9 cellular contexts compared by ENCODE assay signal in the genomic region with DNA sequence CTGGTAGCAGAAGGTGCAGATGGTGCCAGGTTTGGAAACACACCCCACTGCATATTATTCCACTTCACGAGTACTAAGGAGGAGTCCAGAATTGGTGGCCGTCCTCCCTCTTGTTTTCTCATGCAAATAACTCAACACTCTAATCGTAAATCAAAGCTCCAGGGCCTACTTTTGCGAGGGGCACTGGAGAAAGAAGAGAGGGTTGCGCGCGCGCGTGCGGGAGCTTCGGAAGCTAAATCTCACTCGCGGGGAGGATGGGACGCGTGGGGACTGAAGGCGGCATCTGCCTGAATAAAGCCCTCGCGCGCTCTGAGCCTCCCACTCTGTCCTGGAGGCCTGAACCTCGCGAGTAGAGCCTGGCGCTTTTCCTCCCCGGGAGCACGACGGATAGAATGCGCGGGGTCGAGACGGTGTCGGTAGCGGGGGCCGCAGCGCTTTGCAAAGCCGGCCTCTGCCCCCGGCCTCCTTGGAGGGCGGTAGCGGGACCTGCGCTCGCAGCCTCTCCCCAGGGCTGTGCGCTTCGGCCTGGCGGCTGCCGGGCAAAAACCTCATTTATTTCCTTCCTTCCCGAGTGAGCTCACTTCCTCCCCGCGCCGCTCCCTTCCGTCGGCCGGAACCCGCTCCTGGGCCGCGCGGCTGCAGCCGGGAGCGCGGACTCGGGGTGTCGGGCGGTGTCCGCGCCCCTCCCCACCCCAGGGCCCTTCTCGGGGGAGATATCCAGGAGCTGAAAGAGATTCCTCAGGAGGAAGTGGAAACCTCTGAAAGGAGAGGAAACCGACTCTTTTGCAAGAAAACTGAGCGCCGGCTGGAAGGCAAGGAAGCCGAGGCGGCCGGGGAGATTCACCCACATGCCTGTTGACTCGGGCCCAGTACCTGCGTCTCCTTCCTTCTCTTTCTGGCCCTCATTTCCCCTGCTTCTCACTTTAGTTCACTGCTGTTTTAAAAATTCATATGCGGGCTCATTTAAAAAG. TPM values are rescaled to one million over a fixed set of nuclear protein-coding genes. Genes with fewer than 3 reads are reported as not detected.
DNase-seq lines count a peak whose midpoint lies in the region; ATAC-seq, FAIRE-seq and TF ChIP-seq lines count a peak whose summit lies in the region.
"Had no signal": no experiment of that assay in that cellular context is flagged by ENCODE, and none has a peak within 500 bp of the region (broad histone marks: within the 10 kb centered on the region; RNA-seq: fewer than 3 reads in every experiment).

No MANE protein-coding gene starts in this region.

- intact Hi-C loops in naive thymus-derived CD4-positive, alpha-beta T cell (cut with micrococcal nuclease): loop anchor here in 1 of 2 donors (5.0 to 10.0 kb wide), 2 partner anchors 483 to 805 kb away; no protein-coding TSS in a partner anchor
- intact Hi-C loops in kidney (cut with DNase I): no loop called here

- peaks cover 4 to 24% of the 10 kb centered on the region in 2 donors for H3K4me1 ChIP-seq in naive thymus-derived CD4-positive, alpha-beta T cell (ENCODE audit: control insufficient read depth in 2 of 2, insufficient read depth in 2 of 2, low read length in 2 of 2)
- peaks cover 0 to 2% of the 10 kb centered on the region in 2 donors for H3K4me1 ChIP-seq in kidney (ENCODE audit: control insufficient read depth in 1 of 2, insufficient read depth in 1 of 2, low read depth in 1 of 2, low read length in 2 of 2)

- peaks cover 0 to 8% (median 0%) of the 10 kb centered on the region in 3 experiments for H3K9me3 ChIP-seq in naive thymus-derived CD4-positive, alpha-beta T cell (ENCODE audit: control insufficient read depth in 2 of 3, low read length in 3 of 3)
- no peaks in the 10 kb centered on the region for H3K9me3 ChIP-seq in kidney (ENCODE audit: control insufficient read depth in 1 of 2, low read length in 2 of 2)

- ATAC-seq in GM19025 (IDR thresholded peaks at IDR 0.05; ENCODE audit: low read depth, unreplicated experiment) (peak; percentile 41), HG03558 (IDR thresholded peaks at IDR 0.05; ENCODE audit: extremely low read depth, unreplicated experiment) (peak; percentile 18)
- ATAC-seq in effector memory CD8-positive, alpha-beta T cell (replicated peaks): peak; percentile 40
- peak; percentile 36 for ATAC-seq in naive thymus-derived CD4-positive, alpha-beta T cell

- POLR2A ChIA-PET in naive thymus-derived CD4-positive, alpha-beta T cell (lab: Charles Lee): no interaction called here

- peaks cover 0 to 30% of the 10 kb centered on the region in 2 donors for H3K27me3 ChIP-seq in naive thymus-derived CD4-positive, alpha-beta T cell (ENCODE audit: control insufficient read depth in 2 of 2, insufficient read depth in 2 of 2, low read length in 2 of 2)

- no peak for DNase-seq in effector memory CD8-positive, alpha-beta T cell
- no peak for DNase-seq in naive thymus-derived CD4-positive, alpha-beta T cell
- DNase-seq in kidney (no peak), SW480 (ENCODE audit: low spot score) (no peak), kidney glomerular epithelial cell (lab: John Stamatoyannopoulos, UW) (no peak), DMS 273 treated with DMSO at 0.1 percent for 48 hours (lab: John Stamatoyannopoulos, UW) (no peak)

- peaks cover 12 to 17% of the 10 kb centered on the region in 2 donors for H3K4me1 Mint-ChIP-seq in effector memory CD8-positive, alpha-beta T cell (ENCODE audit: low read depth in 2 of 2)
- H3K4me1 Mint-ChIP-seq in naive thymus-derived CD4-positive, alpha-beta T cell: peaks cover 16 to 49% (median 38%) of the 10 kb centered on the region in 7 donors

- no peak overlapping the region for H3K27ac ChIP-seq in naive thymus-derived CD4-positive, alpha-beta T cell (ENCODE audit: low read depth, low read length)
- no peak overlapping the region for H3K27ac ChIP-seq in kidney (ENCODE audit: low read depth in 2 of 2, low read length in 2 of 2)

- H3K9me3 Mint-ChIP-seq in effector memory CD8-positive, alpha-beta T cell: no peaks in the 10 kb centered on the region
- H3K9me3 Mint-ChIP-seq in naive thymus-derived CD4-positive, alpha-beta T cell: peaks cover 0 to 21% (median 3%) of the 10 kb centered on the region in 11 donors

- peak overlapping the region; percentile 55 for H3K4me3 ChIP-seq in naive thymus-derived CD4-positive, alpha-beta T cell (ENCODE audit: low read length)
- peak overlapping the region in 1 of 2 donors; percentile 43 for H3K4me3 ChIP-seq in kidney (ENCODE audit: low read length in 2 of 2)

- FAIRE-seq in kidney (lab: Jason Lieb, UNC): no peak
- FAIRE-seq: TTC549 had no signal

- no peak overlapping the region for H3K9ac ChIP-seq in kidney (ENCODE audit: low read length in 2 of 2)

- CTCF ChIA-PET in naive thymus-derived CD4-positive, alpha-beta T cell (lab: Charles Lee): no interaction called here

- no peaks in the 10 kb centered on the region for H3K36me3 Mint-ChIP-seq in effector memory CD8-positive, alpha-beta T cell (ENCODE audit: insufficient read depth)
- peaks cover 0 to 9% (median 0%) of the 10 kb centered on the region in 5 donors for H3K36me3 Mint-ChIP-seq in naive thymus-derived CD4-positive, alpha-beta T cell

- no peaks in the 10 kb centered on the region for H3K36me3 ChIP-seq in naive thymus-derived CD4-positive, alpha-beta T cell (ENCODE audit: control insufficient read depth in 2 of 3, insufficient read depth in 3 of 3, low read length in 3 of 3)
- H3K36me3 ChIP-seq in kidney (ENCODE audit: control insufficient read depth in 1 of 2, insufficient read depth in 2 of 2, low read length in 2 of 2): no peaks in the 10 kb centered on the region

- H3K27me3 Mint-ChIP-seq in effector memory CD8-positive, alpha-beta T cell: peaks cover 52 to 93% of the 10 kb centered on the region in 2 donors
- peaks cover 86 to 95% (median 90%) of the 10 kb centered on the region in 5 donors for H3K27me3 Mint-ChIP-seq in naive thymus-derived CD4-positive, alpha-beta T cell

- peak overlapping the region; percentile 70 to 78 for H3K4me3 Mint-ChIP-seq in effector memory CD8-positive, alpha-beta T cell
- H3K4me3 Mint-ChIP-seq in naive thymus-derived CD4-positive, alpha-beta T cell: peak overlapping the region; percentile 72 to 87 (median 82)

- TF ChIP-seq CTCF in kidney (IDR thresholded peaks at IDR 0.05; ENCODE audit: borderline replicate concordance, extremely low read depth, insufficient read depth): no peak

- no peak overlapping the region for H3K27ac Mint-ChIP-seq in effector memory CD8-positive, alpha-beta T cell
- H3K27ac Mint-ChIP-seq in naive thymus-derived CD4-positive, alpha-beta T cell: no peak overlapping the region

RNA-seq across cellular contexts. Expression of gene HAND2, which starts 20.7 kb away (rescaled TPM):
- total RNA-seq in naive thymus-derived CD4-positive, alpha-beta T cell: not detected
- polyA plus RNA-seq in naive thymus-derived CD4-positive, alpha-beta T cell: not detected
- 0.31 TPM for total RNA-seq in kidney
- polyA plus RNA-seq in kidney (ENCODE audit: insufficient read depth, low read depth, low replicate concordance): not detected
